Comparison of ENCODE assay signal across 21 cellular contexts in genomic region chr1:66642992-66643391, GRCh38.
"Had no signal": no experiment of that assay in that cellular context is flagged by ENCODE, and none has a peak within 500 bp of the region (broad histone marks: within the 10 kb centered on the region; RNA-seq: fewer than 3 reads in every experiment).

No MANE protein-coding gene starts in this region.

- H3K9ac ChIP-seq: neural progenitor cell had no signal

- FAIRE-seq: frontal cortex, pancreas had no signal

- DNase-seq: activated CD4-positive, alpha-beta T cell treated with anti-CD3 and anti-CD28 coated beads for 36 hours; activated CD8-positive, alpha-beta memory T cell treated with anti-CD3 and anti-CD28 coated beads, Interleukin-2, amount 50 U/mL, for 48 hours; activated gamma-delta T cell treated with Interleukin-2 at 50 U/mL for 16 hours; activated T-cell treated with anti-CD3 and anti-CD28 coated beads, Interleukin-2, amount 50 U/mL, for 72 hours; amygdala; body of pancreas; cortex of kidney; effector CD4-positive, alpha-beta T cell; esophagus squamous epithelium; heart left ventricle; left cardiac atrium; lower lobe of right lung; midbrain; pancreas; stimulated activated CD4-positive, alpha-beta T cell treated with anti-CD3 and anti-CD28 coated beads, Interleukin-12 subunit alpha, Interleukin-12 subunit beta, amount 100 ng/mL, for 4 hours; T-helper 17 cell; uterus had no signal

- H3K27ac ChIP-seq: body of pancreas, esophagus squamous epithelium, heart left ventricle, lower lobe of right lung, neural progenitor cell, pancreas, tibial nerve, uterus had no signal

- H3K4me3 ChIP-seq: body of pancreas, esophagus squamous epithelium, heart left ventricle, lower lobe of right lung, neural progenitor cell, pancreas, tibial nerve, uterus had no signal

- H3K27me3 ChIP-seq: body of pancreas, esophagus squamous epithelium, heart left ventricle, neural progenitor cell, pancreas, tibial nerve, uterus had no signal

- ATAC-seq: activated CD4-positive, alpha-beta T cell treated with anti-CD3 and anti-CD28 coated beads for 36 hours; body of pancreas; heart left ventricle; left cardiac atrium; lower lobe of right lung; pancreas; stimulated activated memory B cell treated with anti-CD40 and anti-IgM and Interleukin-4, amounts not matched to agents 10 μg/mL and 1 μg/mL and 100 μg/mL, for 72 hours; T-helper 17 cell had no signal

- H3K36me3 ChIP-seq: esophagus squamous epithelium, lower lobe of right lung, neural progenitor cell, pancreas, tibial nerve, uterus had no signal

- H3K9me3 ChIP-seq: body of pancreas, esophagus squamous epithelium, heart left ventricle, lower lobe of right lung, pancreas, tibial nerve, uterus had no signal

- H3K4me2 ChIP-seq: neural progenitor cell had no signal

- H3K4me1 ChIP-seq: body of pancreas, esophagus squamous epithelium, heart left ventricle, lower lobe of right lung, pancreas, tibial nerve, uterus had no signal
